Comparison of ENCODE assay signal across 1 cellular context in the genomic region with DNA sequence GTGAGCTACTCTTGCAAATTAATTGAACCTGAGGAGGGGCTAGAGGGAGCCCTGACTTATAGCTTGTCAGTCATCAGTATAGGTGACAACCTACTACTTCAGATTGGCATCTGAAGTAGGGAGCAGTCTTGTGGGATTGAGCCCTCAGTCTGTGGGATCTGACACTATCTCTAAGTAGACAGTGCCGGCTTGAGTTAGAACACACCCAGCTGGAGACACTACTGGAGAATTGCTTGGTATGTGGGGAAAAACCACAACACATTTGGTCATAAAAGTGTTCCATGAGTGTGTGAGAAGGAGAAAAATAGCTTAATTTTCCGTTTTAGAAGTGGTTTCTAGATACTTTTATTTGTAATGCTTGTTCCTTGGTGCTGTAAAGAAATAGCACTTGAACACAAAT.
TF ChIP-seq lines count a peak whose summit lies in the region.

No MANE protein-coding gene starts in this region.

TF ChIP-seq in HCT116, 20 proteins besides CTCF, POLR2A, EP300 and RAD21 (continued from another document):
- TF ChIP-seq ELF1 (IDR thresholded peaks at IDR 0.05; ENCODE audit: borderline replicate concordance, low read depth) (no peak), FOSL1 (IDR thresholded peaks at IDR 0.05; ENCODE audit: low read depth) (no peak), TCF7L2 (IDR thresholded peaks at IDR 0.05; ENCODE audit: borderline replicate concordance, extremely low read depth, insufficient read depth, insufficient read length) (no peak), CBX3 (IDR thresholded peaks at IDR 0.05; ENCODE audit: low read depth) (no peak), EZH2phosphoT487 (IDR thresholded peaks at IDR 0.05; ENCODE audit: borderline replicate concordance) (no peak), POLR2AphosphoS5 (IDR thresholded peaks at IDR 0.05; ENCODE audit: low read depth, low read length) (no peak), CEBPB (IDR thresholded peaks at IDR 0.05; ENCODE audit: low read depth) (no peak), EGR1 (IDR thresholded peaks at IDR 0.05; ENCODE audit: low read depth) (no peak), SRF (IDR thresholded peaks at IDR 0.05; ENCODE audit: low read depth) (no peak), SIN3A (IDR thresholded peaks at IDR 0.05; ENCODE audit: low read depth) (no peak), SP1 (IDR thresholded peaks at IDR 0.05; ENCODE audit: low read depth) (no peak), YY1 (IDR thresholded peaks at IDR 0.05; ENCODE audit: extremely low read depth, insufficient replicate concordance, low read depth, low read length) (no peak), ZFX (IDR thresholded peaks at IDR 0.05) (no peak), EZH2 (IDR thresholded peaks at IDR 0.05) (no peak)
- TF ChIP-seq, protein P1, sequence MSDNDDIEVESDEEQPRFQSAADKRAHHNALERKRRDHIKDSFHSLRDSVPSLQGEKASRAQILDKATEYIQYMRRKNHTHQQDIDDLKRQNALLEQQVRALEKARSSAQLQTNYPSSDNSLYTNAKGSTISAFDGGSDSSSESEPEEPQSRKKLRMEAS (IDR thresholded peaks at IDR 0.05): no peak
- TF ChIP-seq, protein P2, sequence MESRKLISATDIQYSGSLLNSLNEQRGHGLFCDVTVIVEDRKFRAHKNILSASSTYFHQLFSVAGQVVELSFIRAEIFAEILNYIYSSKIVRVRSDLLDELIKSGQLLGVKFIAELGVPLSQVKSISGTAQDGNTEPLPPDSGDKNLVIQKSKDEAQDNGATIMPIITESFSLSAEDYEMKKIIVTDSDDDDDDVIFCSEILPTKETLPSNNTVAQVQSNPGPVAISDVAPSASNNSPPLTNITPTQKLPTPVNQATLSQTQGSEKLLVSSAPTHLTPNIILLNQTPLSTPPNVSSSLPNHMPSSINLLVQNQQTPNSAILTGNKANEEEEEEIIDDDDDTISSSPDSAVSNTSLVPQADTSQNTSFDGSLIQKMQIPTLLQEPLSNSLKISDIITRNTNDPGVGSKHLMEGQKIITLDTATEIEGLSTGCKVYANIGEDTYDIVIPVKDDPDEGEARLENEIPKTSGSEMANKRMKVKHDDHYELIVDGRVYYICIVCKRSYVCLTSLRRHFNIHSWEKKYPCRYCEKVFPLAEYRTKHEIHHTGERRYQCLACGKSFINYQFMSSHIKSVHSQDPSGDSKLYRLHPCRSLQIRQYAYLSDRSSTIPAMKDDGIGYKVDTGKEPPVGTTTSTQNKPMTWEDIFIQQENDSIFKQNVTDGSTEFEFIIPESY (IDR thresholded peaks at IDR 0.05; ENCODE audit: extremely low read depth, insufficient replicate concordance, low read length): no peak
- TF ChIP-seq, protein P3, sequence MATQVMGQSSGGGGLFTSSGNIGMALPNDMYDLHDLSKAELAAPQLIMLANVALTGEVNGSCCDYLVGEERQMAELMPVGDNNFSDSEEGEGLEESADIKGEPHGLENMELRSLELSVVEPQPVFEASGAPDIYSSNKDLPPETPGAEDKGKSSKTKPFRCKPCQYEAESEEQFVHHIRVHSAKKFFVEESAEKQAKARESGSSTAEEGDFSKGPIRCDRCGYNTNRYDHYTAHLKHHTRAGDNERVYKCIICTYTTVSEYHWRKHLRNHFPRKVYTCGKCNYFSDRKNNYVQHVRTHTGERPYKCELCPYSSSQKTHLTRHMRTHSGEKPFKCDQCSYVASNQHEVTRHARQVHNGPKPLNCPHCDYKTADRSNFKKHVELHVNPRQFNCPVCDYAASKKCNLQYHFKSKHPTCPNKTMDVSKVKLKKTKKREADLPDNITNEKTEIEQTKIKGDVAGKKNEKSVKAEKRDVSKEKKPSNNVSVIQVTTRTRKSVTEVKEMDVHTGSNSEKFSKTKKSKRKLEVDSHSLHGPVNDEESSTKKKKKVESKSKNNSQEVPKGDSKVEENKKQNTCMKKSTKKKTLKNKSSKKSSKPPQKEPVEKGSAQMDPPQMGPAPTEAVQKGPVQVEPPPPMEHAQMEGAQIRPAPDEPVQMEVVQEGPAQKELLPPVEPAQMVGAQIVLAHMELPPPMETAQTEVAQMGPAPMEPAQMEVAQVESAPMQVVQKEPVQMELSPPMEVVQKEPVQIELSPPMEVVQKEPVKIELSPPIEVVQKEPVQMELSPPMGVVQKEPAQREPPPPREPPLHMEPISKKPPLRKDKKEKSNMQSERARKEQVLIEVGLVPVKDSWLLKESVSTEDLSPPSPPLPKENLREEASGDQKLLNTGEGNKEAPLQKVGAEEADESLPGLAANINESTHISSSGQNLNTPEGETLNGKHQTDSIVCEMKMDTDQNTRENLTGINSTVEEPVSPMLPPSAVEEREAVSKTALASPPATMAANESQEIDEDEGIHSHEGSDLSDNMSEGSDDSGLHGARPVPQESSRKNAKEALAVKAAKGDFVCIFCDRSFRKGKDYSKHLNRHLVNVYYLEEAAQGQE (IDR thresholded peaks at IDR 0.05; ENCODE audit: low read depth): no peak
- TF ChIP-seq, protein P4, sequence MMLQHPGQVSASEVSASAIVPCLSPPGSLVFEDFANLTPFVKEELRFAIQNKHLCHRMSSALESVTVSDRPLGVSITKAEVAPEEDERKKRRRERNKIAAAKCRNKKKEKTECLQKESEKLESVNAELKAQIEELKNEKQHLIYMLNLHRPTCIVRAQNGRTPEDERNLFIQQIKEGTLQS (IDR thresholded peaks at IDR 0.05): no peak
